2 cellular contexts compared by ENCODE assay signal in the genomic region with DNA sequence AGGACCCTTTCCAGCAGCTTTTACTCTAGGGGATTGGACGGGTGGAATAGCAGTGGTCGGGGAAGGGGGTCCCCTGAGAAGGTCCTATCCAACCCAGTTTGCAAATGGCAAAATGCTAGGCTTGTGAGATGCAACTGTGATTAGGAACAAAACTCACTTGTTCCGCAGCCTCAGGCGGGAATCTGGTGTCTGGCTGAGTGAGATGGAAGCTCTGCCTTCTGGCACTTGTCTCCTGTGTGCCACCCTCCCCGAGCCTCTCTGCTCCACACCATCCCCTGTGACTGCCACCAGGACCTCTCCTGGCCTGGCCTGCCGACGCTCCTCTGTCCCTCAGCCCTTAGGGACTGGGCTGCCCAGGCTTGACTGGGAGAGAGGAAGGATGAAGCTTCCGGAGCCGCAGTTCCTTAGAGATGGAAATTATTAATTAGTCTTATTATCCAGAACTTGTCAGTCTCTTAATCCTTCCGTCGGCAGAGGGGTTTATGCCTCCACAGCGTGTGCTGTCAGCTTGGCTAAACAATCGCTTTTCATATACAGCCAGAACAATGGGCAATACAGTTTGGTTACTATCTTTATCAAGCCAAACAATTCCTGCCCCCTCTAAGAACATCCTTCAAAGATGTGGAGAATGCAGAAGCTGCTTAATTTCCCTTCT.
TF ChIP-seq lines count a peak whose summit lies in the region.

No MANE protein-coding gene starts in this region.

TF ChIP-seq in A549, 52 proteins besides CTCF, POLR2A, EP300 and RAD21 (continued from another document):
- TF ChIP-seq JUN (IDR thresholded peaks at IDR 0.05) = no peak
- TF ChIP-seq ZFP36 (IDR thresholded peaks at IDR 0.05; ENCODE audit: borderline replicate concordance, partially characterized antibody) = no peak
- no peak for TF ChIP-seq ESRRA (IDR thresholded peaks at IDR 0.05; ENCODE audit: borderline replicate concordance, low read length)
- TF ChIP-seq RFX5 (IDR thresholded peaks at IDR 0.05) = no peak
- TF ChIP-seq, protein P1, sequence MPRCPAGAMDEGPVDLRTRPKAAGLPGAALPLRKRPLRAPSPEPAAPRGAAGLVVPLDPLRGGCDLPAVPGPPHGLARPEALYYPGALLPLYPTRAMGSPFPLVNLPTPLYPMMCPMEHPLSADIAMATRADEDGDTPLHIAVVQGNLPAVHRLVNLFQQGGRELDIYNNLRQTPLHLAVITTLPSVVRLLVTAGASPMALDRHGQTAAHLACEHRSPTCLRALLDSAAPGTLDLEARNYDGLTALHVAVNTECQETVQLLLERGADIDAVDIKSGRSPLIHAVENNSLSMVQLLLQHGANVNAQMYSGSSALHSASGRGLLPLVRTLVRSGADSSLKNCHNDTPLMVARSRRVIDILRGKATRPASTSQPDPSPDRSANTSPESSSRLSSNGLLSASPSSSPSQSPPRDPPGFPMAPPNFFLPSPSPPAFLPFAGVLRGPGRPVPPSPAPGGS (IDR thresholded peaks at IDR 0.05) = no peak
- no peak for TF ChIP-seq PHF8 (IDR thresholded peaks at IDR 0.05; ENCODE audit: borderline replicate concordance, low read depth)
- no peak for TF ChIP-seq CBX8 (IDR thresholded peaks at IDR 0.05)
- no peak for TF ChIP-seq RARB (CRISPR knock-in tag; IDR thresholded peaks at IDR 0.05)
- no peak for TF ChIP-seq CHD2 (IDR thresholded peaks at IDR 0.05; ENCODE audit: low read length, partially characterized antibody)
- TF ChIP-seq, protein P2, sequence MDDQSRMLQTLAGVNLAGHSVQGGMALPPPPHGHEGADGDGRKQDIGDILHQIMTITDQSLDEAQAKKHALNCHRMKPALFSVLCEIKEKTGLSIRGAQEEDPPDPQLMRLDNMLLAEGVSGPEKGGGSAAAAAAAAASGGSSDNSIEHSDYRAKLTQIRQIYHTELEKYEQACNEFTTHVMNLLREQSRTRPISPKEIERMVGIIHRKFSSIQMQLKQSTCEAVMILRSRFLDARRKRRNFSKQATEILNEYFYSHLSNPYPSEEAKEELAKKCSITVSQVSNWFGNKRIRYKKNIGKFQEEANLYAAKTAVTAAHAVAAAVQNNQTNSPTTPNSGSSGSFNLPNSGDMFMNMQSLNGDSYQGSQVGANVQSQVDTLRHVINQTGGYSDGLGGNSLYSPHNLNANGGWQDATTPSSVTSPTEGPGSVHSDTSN (IDR thresholded peaks at IDR 0.05) = no peak
- TF ChIP-seq HOXB13 (CRISPR knock-in tag; IDR thresholded peaks at IDR 0.05; ENCODE audit: low read depth) = no peak

TF ChIP-seq in IMR-90, 13 proteins besides CTCF, POLR2A, EP300 and RAD21 (continued from another document):
- TF ChIP-seq, protein P3, sequence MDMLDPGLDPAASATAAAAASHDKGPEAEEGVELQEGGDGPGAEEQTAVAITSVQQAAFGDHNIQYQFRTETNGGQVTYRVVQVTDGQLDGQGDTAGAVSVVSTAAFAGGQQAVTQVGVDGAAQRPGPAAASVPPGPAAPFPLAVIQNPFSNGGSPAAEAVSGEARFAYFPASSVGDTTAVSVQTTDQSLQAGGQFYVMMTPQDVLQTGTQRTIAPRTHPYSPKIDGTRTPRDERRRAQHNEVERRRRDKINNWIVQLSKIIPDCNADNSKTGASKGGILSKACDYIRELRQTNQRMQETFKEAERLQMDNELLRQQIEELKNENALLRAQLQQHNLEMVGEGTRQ (IDR thresholded peaks at IDR 0.05; ENCODE audit: low read depth, low read length) = no peak
- no peak for TF ChIP-seq CEBPB (IDR thresholded peaks at IDR 0.05; ENCODE audit: low read depth, low read length)
- TF ChIP-seq BHLHE40 (IDR thresholded peaks at IDR 0.05; ENCODE audit: low read depth, low read length) = no peak
- no peak for TF ChIP-seq CHD1 (IDR thresholded peaks at IDR 0.05; ENCODE audit: low read depth, low read length)
- no peak for TF ChIP-seq RCOR1 (IDR thresholded peaks at IDR 0.05; ENCODE audit: insufficient replicate concordance, low read length)
- TF ChIP-seq MAZ (IDR thresholded peaks at IDR 0.05; ENCODE audit: borderline replicate concordance, low read depth, low read length) = no peak
- no peak for TF ChIP-seq MXI1 (IDR thresholded peaks at IDR 0.05; ENCODE audit: borderline replicate concordance, low read depth, low read length)
- TF ChIP-seq SMC3 (IDR thresholded peaks at IDR 0.05; ENCODE audit: low read depth, low read length) = no peak
- TF ChIP-seq, protein P4, sequence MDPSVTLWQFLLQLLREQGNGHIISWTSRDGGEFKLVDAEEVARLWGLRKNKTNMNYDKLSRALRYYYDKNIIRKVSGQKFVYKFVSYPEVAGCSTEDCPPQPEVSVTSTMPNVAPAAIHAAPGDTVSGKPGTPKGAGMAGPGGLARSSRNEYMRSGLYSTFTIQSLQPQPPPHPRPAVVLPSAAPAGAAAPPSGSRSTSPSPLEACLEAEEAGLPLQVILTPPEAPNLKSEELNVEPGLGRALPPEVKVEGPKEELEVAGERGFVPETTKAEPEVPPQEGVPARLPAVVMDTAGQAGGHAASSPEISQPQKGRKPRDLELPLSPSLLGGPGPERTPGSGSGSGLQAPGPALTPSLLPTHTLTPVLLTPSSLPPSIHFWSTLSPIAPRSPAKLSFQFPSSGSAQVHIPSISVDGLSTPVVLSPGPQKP (IDR thresholded peaks at IDR 0.05; ENCODE audit: borderline replicate concordance, low read depth, low read length) = no peak
- TF ChIP-seq MAFK (IDR thresholded peaks at IDR 0.05; ENCODE audit: low read depth, low read length) = no peak
- TF ChIP-seq RFX5 (IDR thresholded peaks at IDR 0.05; ENCODE audit: low read depth, low read length) = no peak
- no peak for TF ChIP-seq NFE2L2 (IDR thresholded peaks at IDR 0.05; ENCODE audit: low read depth, low read length)
